In genomic region chr2:61585383-61585782, GRCh38 we compare ENCODE assay signal across 27 cellular contexts. TPM values are rescaled to one million over a fixed set of nuclear protein-coding genes. Genes with fewer than 3 reads are reported as not detected.
DNase-seq lines count a peak whose midpoint lies in the region; ATAC-seq, FAIRE-seq and TF ChIP-seq lines count a peak whose summit lies in the region.
"Had no signal": no experiment of that assay in that cellular context is flagged by ENCODE, and none has a peak within 500 bp of the region (broad histone marks: within the 10 kb centered on the region; RNA-seq: fewer than 3 reads in every experiment).

No MANE protein-coding gene starts in this region.

- WGBS in smooth muscle cell (ENCODE audit: low lambda C conversion rate) = 59% methylated on average over 3 of the region's 3 CpGs

- no peaks in the 10 kb centered on the region for H3F3A ChIP-seq in smooth muscle cell (ENCODE audit: low read depth)

- no peak overlapping the region for H3K4me2 ChIP-seq in endothelial cell of umbilical vein (ENCODE audit: insufficient read depth, low read length)
- H3K4me2 ChIP-seq in smooth muscle cell = no peak overlapping the region

- TF ChIP-seq CTCF in endothelial cell of umbilical vein (IDR thresholded peaks at IDR 0.05; ENCODE audit: extremely low read depth in 1 of 2, insufficient read depth in 1 of 2, low read depth in 1 of 2, low read length in 2 of 2) = no peak
- no peak for TF ChIP-seq CTCF in smooth muscle cell (IDR thresholded peaks at IDR 0.05; ENCODE audit: borderline replicate concordance, insufficient read depth, poor library complexity, severe bottlenecking)
- no peak for TF ChIP-seq CTCF in D721Med (IDR thresholded peaks at IDR 0.05; ENCODE audit: insufficient read depth, missing control alignments)

- H3K9me1 ChIP-seq in endothelial cell of umbilical vein (replicated peaks; ENCODE audit: control insufficient read depth, extremely low read depth, insufficient read depth, low read length) = no peaks in the 10 kb centered on the region

- H2AFZ ChIP-seq in endothelial cell of umbilical vein (ENCODE audit: low read depth, low read length) (no peak overlapping the region), smooth muscle cell (ENCODE audit: low read depth) (peak overlapping the region; percentile 8)

- FAIRE-seq in endothelial cell of umbilical vein (lab: Jason Lieb, UNC) (peak; percentile 85), D721Med (lab: Jason Lieb, UNC) (no peak)
- FAIRE-seq: astrocyte, colon, endometrium, HepG2 had no signal

- no TSS peak for BruUV-seq in endothelial cell of umbilical vein (replicated peaks; lab: Mats Ljungman, UMichigan)

- CTCF ChIA-PET in endothelial cell of umbilical vein (lab: Charles Lee) = interaction anchor here (0.8 to 1.2 kb wide), 2 partner anchors 39 to 47 kb away, joined by 3 read pairs; partner anchors contain the start of gene XPO1

- TF ChIP-seq POLR2A in endothelial cell of umbilical vein (IDR thresholded peaks at IDR 0.05; ENCODE audit: low read depth, low read length) = no peak

- H3K36me3 ChIP-seq in endothelial cell of umbilical vein (ENCODE audit: control insufficient read depth in 2 of 2, extremely low read depth in 1 of 2, insufficient read depth in 2 of 2, low read length in 2 of 2) (no peaks in the 10 kb centered on the region), smooth muscle cell (ENCODE audit: low read depth) (no peaks in the 10 kb centered on the region)
- H3K36me3 ChIP-seq: BE2C, stomach had no signal

- H3K4me1 ChIP-seq in endothelial cell of umbilical vein (ENCODE audit: control insufficient read depth, extremely low read depth, insufficient read depth, low read length) (no peaks in the 10 kb centered on the region), smooth muscle cell (ENCODE audit: low read depth) (peaks cover 3% of the 10 kb centered on the region)
- H3K4me1 ChIP-seq: BE2C, stomach had no signal

- DNase-seq in NCI-H2227 treated with DMSO at 0.1 percent for 48 hours (lab: John Stamatoyannopoulos, UW) (peak; percentile 20), NCI-H2227 (lab: John Stamatoyannopoulos, UW; ENCODE audit: unreplicated experiment) (no peak), endothelial cell of umbilical vein (ENCODE audit: low read depth, low spot score) (peak; percentile 80), smooth muscle cell (lab: John Stamatoyannopoulos, UW; ENCODE audit: unreplicated experiment) (no peak), OCI-M1 (lab: John Stamatoyannopoulos, UW) (no peak), D721Med (ENCODE audit: insufficient read length, low spot score) (no peak)
- DNase-seq: 8988T; activated B cell treated with CpG ODN at 0.5 μM for 24 hours; activated CD4-positive, alpha-beta memory T cell treated with anti-CD3 and anti-CD28 coated beads, Interleukin-2, amount 10 ng/mL, durations not matched to agents 7 days and 5 days; activated naive CD4-positive, alpha-beta T cell treated with Interleukin-2 at 50 U/mL for 16 hours; BE2C; GDM1; hippocampal formation; islet precursor cell; mammary epithelial cell; NCI-H1436; NCI-H774; stimulated activated CD4-positive, alpha-beta T cell treated with anti-CD3 and anti-CD28 coated beads, Interleukin-2, amount 100 ng/mL, for 24 hours; stomach had no signal

- dilution Hi-C loops in endothelial cell of umbilical vein (cut with MboI; ENCODE audit: extremely low pct_ligation_motif_present, low sequenced_read_pairs) = no loop called here

- no peak overlapping the region for H3K9ac ChIP-seq in endothelial cell of umbilical vein (replicated peaks; ENCODE audit: extremely low read depth, insufficient read depth, low read length)
- no peak overlapping the region for H3K9ac ChIP-seq in smooth muscle cell (ENCODE audit: low read depth)

- H3K4me3 ChIP-seq in endothelial cell of umbilical vein (replicated peaks in 1 of 3; ENCODE audit: insufficient read depth in 1 of 3, low read depth in 1 of 3, low read length in 3 of 3) = no peak overlapping the region
- H3K4me3 ChIP-seq in smooth muscle cell = no peak overlapping the region
- H3K4me3 ChIP-seq: SK-N-MC, stomach had no signal

- H3K27me3 ChIP-seq in endothelial cell of umbilical vein (ENCODE audit: control insufficient read depth in 2 of 2, insufficient read depth in 2 of 2, low read length in 2 of 2) = no peaks in the 10 kb centered on the region
- no peaks in the 10 kb centered on the region for H3K27me3 ChIP-seq in smooth muscle cell (ENCODE audit: low read depth)
- H3K27me3 ChIP-seq: BE2C, stomach had no signal

- POLR2A ChIA-PET in endothelial cell of umbilical vein (lab: Charles Lee) = interaction anchor here (0.7 kb wide), 1 partner anchor 204 kb away, joined by 3 read pairs; no protein-coding TSS in a partner anchor

- H4K20me1 ChIP-seq in endothelial cell of umbilical vein (replicated peaks; ENCODE audit: control insufficient read depth, extremely low read depth, insufficient read depth, low read length) (no peaks in the 10 kb centered on the region), smooth muscle cell (ENCODE audit: low read depth) (no peaks in the 10 kb centered on the region)

- H3K27ac ChIP-seq in endothelial cell of umbilical vein (ENCODE audit: insufficient read depth, low read depth, low read length) (no peak overlapping the region), smooth muscle cell (ENCODE audit: low read depth) (no peak overlapping the region)
- H3K27ac ChIP-seq: SK-N-MC, stomach had no signal

- no peaks in the 10 kb centered on the region for H3K9me3 ChIP-seq in endothelial cell of umbilical vein (replicated peaks; ENCODE audit: control insufficient read depth, insufficient read depth, low read length)
- H3K9me3 ChIP-seq in smooth muscle cell (replicated peaks; ENCODE audit: low read depth) = no peaks in the 10 kb centered on the region
- H3K9me3 ChIP-seq: BE2C, stomach had no signal

- intact Hi-C loops in endothelial cell of umbilical vein (cut with micrococcal nuclease) = loop anchor here (5.0 kb wide), 1 partner anchor 48 kb away; the partner anchor contains the start of gene XPO1

- H3K79me2 ChIP-seq in endothelial cell of umbilical vein (ENCODE audit: control insufficient read depth, insufficient read depth, low read length) (no peaks in the 10 kb centered on the region), smooth muscle cell (ENCODE audit: low read depth) (no peaks in the 10 kb centered on the region)

- ATAC-seq in HG02852 (IDR thresholded peaks at IDR 0.05; ENCODE audit: unreplicated experiment) (peak; percentile 55), HG03520 (IDR thresholded peaks at IDR 0.05; ENCODE audit: unreplicated experiment) (no peak)
- ATAC-seq: HepG2, Panc1 had no signal

TF ChIP-seq in endothelial cell of umbilical vein, 7 proteins besides CTCF, POLR2A, EP300 and RAD21:
- no peak for TF ChIP-seq EZH2 (IDR thresholded peaks at IDR 0.05; ENCODE audit: borderline replicate concordance, low read depth, low read length, severe bottlenecking)
- TF ChIP-seq POLR2AphosphoS5 (IDR thresholded peaks at IDR 0.05; ENCODE audit: insufficient read depth, low read depth, low read length) = no peak
- no peak for TF ChIP-seq JUN (IDR thresholded peaks at IDR 0.05; ENCODE audit: borderline replicate concordance, insufficient read depth, insufficient read length, low read depth)
- no peak for TF ChIP-seq MAX (IDR thresholded peaks at IDR 0.05; ENCODE audit: insufficient read depth, insufficient read length)
- TF ChIP-seq FOS (IDR thresholded peaks at IDR 0.05; ENCODE audit: borderline replicate concordance, insufficient read depth, low read length) = no peak
TF ChIP-seq in endothelial cell of umbilical vein: peak in this region for 0.

RNA-seq across cellular contexts. Expression of gene XPO1, which starts 47.2 kb away (rescaled TPM):
- total RNA-seq in endothelial cell of umbilical vein (148 and 166 TPM in 2 replicates), smooth muscle cell (205 and 449 TPM in 2 replicates)
- polyA plus RNA-seq in endothelial cell of umbilical vein (33.8 and 46.7 TPM in 2 replicates), smooth muscle cell (42.6 and 49.9 TPM in 2 replicates)
- 52.6 and 56.1 TPM in 2 replicates for polyA plus RNA-seq in endothelial cell of umbilical vein (2011; cell fraction: cytosol; rRNA removed)
- 148 and 193 TPM in 2 replicates for polyA plus RNA-seq in endothelial cell of umbilical vein (2011; cell fraction: nucleus; rRNA removed)
- 91.3 and 145 TPM in 2 replicates for polyA plus RNA-seq in endothelial cell of umbilical vein (2012)
- polyA minus RNA-seq in endothelial cell of umbilical vein = 82.3 and 86.6 TPM in 2 replicates
- 113 TPM for polyA minus RNA-seq in endothelial cell of umbilical vein (2011; cell fraction: cytosol; rRNA and poly(A)+ RNA removed)
- polyA minus RNA-seq in endothelial cell of umbilical vein (2011; cell fraction: nucleus; rRNA and poly(A)+ RNA removed) = 111 and 159 TPM in 2 replicates

Comparison
In these comparisons a context has a peak if more than half of its experiments do, and no peak if none do; other contexts are left out.
1. DNase-seq: peak in NCI-H2227 treated with DMSO at 0.1 percent for 48 hours (single experiment) and endothelial cell of umbilical vein (single experiment); none in NCI-H2227 (single experiment), smooth muscle cell (single experiment), OCI-M1 (single experiment) and D721Med (single experiment).